13 cellular contexts compared by ENCODE assay signal in genomic region chr4:25310825-25311210, GRCh38. TPM values are rescaled to one million over a fixed set of nuclear protein-coding genes. Genes with fewer than 3 reads are reported as not detected.
A peak's percentile ranks its signal among the peaks of the same experiment; 100 is the strongest.
DNase-seq lines count a peak whose midpoint lies in the region; ATAC-seq and TF ChIP-seq lines count a peak whose summit lies in the region.
"Had no signal": no experiment of that assay in that cellular context is flagged by ENCODE, and none has a peak within 500 bp of the region (broad histone marks: within the 10 kb centered on the region; RNA-seq: fewer than 3 reads in every experiment).

No MANE protein-coding gene starts in this region.

- H3K4me3 Mint-ChIP-seq in HFFc6: peak overlapping the region; percentile 55
- H3K4me3 Mint-ChIP-seq in activated CD4-positive, alpha-beta T cell treated with anti-CD3 and anti-CD28 coated beads, Interleukin-2, amount 10 ng/mL, durations not matched to agents 7 days and 5 days: no peak overlapping the region
- H3K4me3 Mint-ChIP-seq: nephron progenitor cell had no signal

- no peak overlapping the region for H3K27ac Mint-ChIP-seq in HFFc6
- no peak overlapping the region for H3K27ac Mint-ChIP-seq in activated CD4-positive, alpha-beta T cell treated with anti-CD3 and anti-CD28 coated beads, Interleukin-2, amount 10 ng/mL, durations not matched to agents 7 days and 5 days
- H3K27ac Mint-ChIP-seq: nephron progenitor cell had no signal

- H3K9me3 Mint-ChIP-seq in HFFc6: no peaks in the 10 kb centered on the region
- H3K9me3 Mint-ChIP-seq in activated CD4-positive, alpha-beta T cell treated with anti-CD3 and anti-CD28 coated beads, Interleukin-2, amount 10 ng/mL, durations not matched to agents 7 days and 5 days: no peaks in the 10 kb centered on the region

- H3K4ac ChIP-seq in trophoblast cell (ENCODE audit: low read depth, low read length): no peak overlapping the region

- H3K9me3 ChIP-seq in osteoblast (ENCODE audit: low read depth, low read length) (no peaks in the 10 kb centered on the region), trophoblast cell (ENCODE audit: insufficient read depth, low read depth, low read length) (no peaks in the 10 kb centered on the region)
- H3K9me3 ChIP-seq: vagina had no signal

- no peaks in the 10 kb centered on the region for H3K36me3 ChIP-seq in osteoblast (ENCODE audit: insufficient read depth, low read length)
- H3K36me3 ChIP-seq in trophoblast cell (ENCODE audit: control insufficient read depth in 1 of 2, insufficient read depth in 2 of 2, low read length in 2 of 2): peaks cover 3% of the 10 kb centered on the region in 2 experiments

- H4K12ac ChIP-seq in trophoblast cell (ENCODE audit: low read depth, low read length): no peak overlapping the region

- H2AFZ ChIP-seq in osteoblast (ENCODE audit: low read length): peak overlapping the region; percentile 1
- H2AFZ ChIP-seq in trophoblast cell (ENCODE audit: insufficient read depth, low read length, poor library complexity): no peak overlapping the region

- H3K23ac ChIP-seq in trophoblast cell (ENCODE audit: low read length): no peak overlapping the region

- H3K27ac ChIP-seq in osteoblast (ENCODE audit: low read depth, low read length) (no peak overlapping the region), trophoblast cell (ENCODE audit: low read depth, low read length) (no peak overlapping the region)
- H3K27ac ChIP-seq: vagina had no signal

- H3K79me1 ChIP-seq in trophoblast cell (ENCODE audit: low read length): peaks cover 3% of the 10 kb centered on the region

- H2AK5ac ChIP-seq in trophoblast cell (ENCODE audit: low read length): no peak overlapping the region

- CTCF ChIA-PET in activated CD4-positive, alpha-beta T cell treated with anti-CD3 and anti-CD28 coated beads, Interleukin-2, amount 10 ng/mL, durations not matched to agents 7 days and 5 days (lab: Charles Lee): interaction anchor here (0.6 to 4.5 kb wide), 3 partner anchors 20 to 544 kb away, joined by 3 to 63 read pairs (median 4); no protein-coding TSS in a partner anchor

- no peak overlapping the region for H3K4me3 ChIP-seq in osteoblast (ENCODE audit: insufficient read depth, low read length)
- no peak overlapping the region for H3K4me3 ChIP-seq in trophoblast cell (ENCODE audit: low read depth, low read length)
- H3K4me3 ChIP-seq: vagina had no signal

- peaks cover 52% of the 10 kb centered on the region for H3K4me1 Mint-ChIP-seq in HFFc6 (ENCODE audit: low read depth)
- peaks cover 28% of the 10 kb centered on the region for H3K4me1 Mint-ChIP-seq in activated CD4-positive, alpha-beta T cell treated with anti-CD3 and anti-CD28 coated beads, Interleukin-2, amount 10 ng/mL, durations not matched to agents 7 days and 5 days

- peaks cover 8% of the 10 kb centered on the region for H3K27me3 Mint-ChIP-seq in HFFc6 (ENCODE audit: insufficient read depth)
- H3K27me3 Mint-ChIP-seq in activated CD4-positive, alpha-beta T cell treated with anti-CD3 and anti-CD28 coated beads, Interleukin-2, amount 10 ng/mL, durations not matched to agents 7 days and 5 days: peaks cover 3% of the 10 kb centered on the region

- H4K8ac ChIP-seq in trophoblast cell (ENCODE audit: low read depth, low read length): no peak overlapping the region

- DNase-seq in HFFc6 (no peak), OCI-M1 (lab: John Stamatoyannopoulos, UW) (peak; percentile 89), osteoblast (ENCODE audit: insufficient read length, low spot score, missing footprints) (no peak), NCI-H146 (lab: John Stamatoyannopoulos, UW) (no peak), cerebellar cortex (ENCODE audit: low spot score) (no peak), trophoblast cell (no peak)
- DNase-seq in activated CD4-positive, alpha-beta T cell treated with anti-CD3 and anti-CD28 coated beads, Interleukin-2, amount 10 ng/mL, durations not matched to agents 7 days and 5 days: no peak
- DNase-seq: dermis blood vessel endothelial cell; NCI-H1417; nephron progenitor cell; NK-92 treated with Interleukin-12 subunit alpha and Interleukin-12 subunit beta, amount 100 ng/mL, for 24 hours had no signal

- no peak overlapping the region for H3K4me2 ChIP-seq in osteoblast (ENCODE audit: insufficient read depth, low read length)
- H3K4me2 ChIP-seq in trophoblast cell (ENCODE audit: low read length): no peak overlapping the region

- H3K9ac ChIP-seq in trophoblast cell (ENCODE audit: low read length): no peak overlapping the region

- H3K79me2 ChIP-seq in osteoblast (ENCODE audit: insufficient read depth, low read length): peaks cover 14% of the 10 kb centered on the region
- H3K79me2 ChIP-seq in trophoblast cell (ENCODE audit: control insufficient read depth, insufficient read depth, low read length, poor library complexity): peaks cover 4% of the 10 kb centered on the region

- POLR2A ChIA-PET in activated CD4-positive, alpha-beta T cell treated with anti-CD3 and anti-CD28 coated beads, Interleukin-2, amount 10 ng/mL, durations not matched to agents 7 days and 5 days (lab: Charles Lee): no interaction called here

- no peak overlapping the region for H4K91ac ChIP-seq in trophoblast cell (ENCODE audit: low read depth, low read length)

- no peak overlapping the region for H2BK12ac ChIP-seq in trophoblast cell (ENCODE audit: low read length)

- H3K18ac ChIP-seq in trophoblast cell (ENCODE audit: low read length): no peak overlapping the region

- WGBS in trophoblast cell (ENCODE audit: extremely low coverage, insufficient coverage, insufficient read length): no CpG with 5 or more reads among the region's 1 CpG

- TF ChIP-seq CTCF in HFFc6 (IDR thresholded peaks at IDR 0.05) (no peak), osteoblast (IDR thresholded peaks at IDR 0.05; ENCODE audit: extremely low read depth, low read depth, low read length) (no peak)

- no peak overlapping the region for H3K14ac ChIP-seq in trophoblast cell (ENCODE audit: low read length)

- peaks cover 5% of the 10 kb centered on the region; the same call in 1 of the 2 replicates for H3K36me3 Mint-ChIP-seq in HFFc6 (ENCODE audit: low read depth)
- H3K36me3 Mint-ChIP-seq in activated CD4-positive, alpha-beta T cell treated with anti-CD3 and anti-CD28 coated beads, Interleukin-2, amount 10 ng/mL, durations not matched to agents 7 days and 5 days (ENCODE audit: low read depth): peaks cover 2% of the 10 kb centered on the region

- H4K20me1 ChIP-seq in osteoblast (ENCODE audit: insufficient read depth, low read length): no peaks in the 10 kb centered on the region

- H2BK5ac ChIP-seq in trophoblast cell (ENCODE audit: low read depth, low read length, poor library complexity): no peak overlapping the region

- H3K27me3 ChIP-seq in osteoblast (ENCODE audit: insufficient read depth, low read length) (no peaks in the 10 kb centered on the region), trophoblast cell (ENCODE audit: insufficient read depth, low read length) (no peaks in the 10 kb centered on the region)
- H3K27me3 ChIP-seq: vagina had no signal

- H2BK120ac ChIP-seq in trophoblast cell (ENCODE audit: insufficient read depth, low read length, poor library complexity): no peak overlapping the region

- ATAC-seq in GM18867 (IDR thresholded peaks at IDR 0.05; ENCODE audit: unreplicated experiment): peak; percentile 24

- H3K4me1 ChIP-seq in osteoblast (ENCODE audit: insufficient read depth, low read length) (peaks cover 22% of the 10 kb centered on the region), trophoblast cell (ENCODE audit: control insufficient read depth in 1 of 2, insufficient read depth in 2 of 2, low read length in 2 of 2) (peaks cover 3 to 5% of the 10 kb centered on the region in 2 experiments)

RNA-seq across cellular contexts. Expression of gene ZCCHC4, which starts 1.8 kb away (rescaled TPM):
- 10 to 100 TPM in 1 of 6 experiments, 1 to 10 TPM in 5; 8.3 to 11.0 (median 9.1) TPM for total RNA-seq in HFFc6 (2021; fragmentation: NEBNext Ultra II Directional; extraction: Animal tissue kit (Norgen Biotek cat#: 25700))
- 13.0 and 13.4 TPM in 2 replicates for total RNA-seq in osteoblast
- 8.5 and 9.3 TPM in 2 replicates for polyA plus RNA-seq in trophoblast cell (2013)
- total RNA-seq in activated CD4-positive, alpha-beta T cell treated with anti-CD3 and anti-CD28 coated beads, Interleukin-2, amount 10 ng/mL, durations not matched to agents 7 days and 5 days: 10 to 100 TPM; 10.3 to 10.8 TPM
